ENCODE assay signal across 24 cellular contexts in the genomic region with DNA sequence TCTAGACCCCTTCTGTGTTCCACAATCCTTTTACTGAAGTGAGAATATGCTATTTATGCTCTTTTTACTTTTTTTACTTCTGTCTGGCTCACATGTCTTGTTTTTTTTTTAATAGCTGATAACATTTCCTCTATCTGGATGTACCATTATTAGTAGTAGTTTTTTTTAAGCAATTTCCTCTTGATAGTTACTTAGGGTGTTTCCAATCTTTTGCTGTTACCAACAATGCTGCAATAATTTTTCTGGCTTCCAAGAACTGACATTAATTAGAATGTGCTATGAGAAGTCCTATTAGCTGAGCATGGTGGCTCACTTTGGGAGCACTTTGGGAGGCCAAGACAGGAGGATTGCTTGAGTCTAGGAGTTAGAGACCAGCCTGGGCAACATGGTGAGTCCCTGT. TPM values are rescaled to one million over a fixed set of nuclear protein-coding genes. Genes with fewer than 3 reads are reported as not detected.
DNase-seq lines count a peak whose midpoint lies in the region; ATAC-seq, FAIRE-seq and TF ChIP-seq lines count a peak whose summit lies in the region.
"Had no signal": no experiment of that assay in that cellular context is flagged by ENCODE, and none has a peak within 500 bp of the region (broad histone marks: within the 10 kb centered on the region; RNA-seq: fewer than 3 reads in every experiment).

No MANE protein-coding gene starts in this region.

- H3K27ac ChIP-seq in right lobe of liver (peak overlapping the region in 1 of 3 donors; percentile 6), HepG2 (ENCODE audit: extremely low read length, insufficient read depth, low read length) (no peak overlapping the region), sigmoid colon (peak overlapping the region in 3 of 4 donors; percentile 49 to 52 (median 51)), osteoblast (ENCODE audit: low read depth, low read length) (no peak overlapping the region)
- no peak overlapping the region for H3K27ac ChIP-seq in CD8-positive, alpha-beta memory T cell (ENCODE audit: low read depth, low read length)
- H3K27ac ChIP-seq: BLaER1, GM23248, hepatocyte had no signal

- no peak overlapping the region for H2AFZ ChIP-seq in HepG2 (ENCODE audit: low read length)
- H2AFZ ChIP-seq in osteoblast (ENCODE audit: low read length): no peak overlapping the region
- H2AFZ ChIP-seq: hepatocyte had no signal

- H3K9ac ChIP-seq in HepG2 (ENCODE audit: insufficient read depth, low read depth, low read length): no peak overlapping the region
- H3K9ac ChIP-seq: BLaER1, GM23248 had no signal

- H3K27me3 ChIP-seq in right lobe of liver (no peaks in the 10 kb centered on the region), HepG2 (ENCODE audit: control insufficient read depth in 1 of 2, insufficient read depth in 2 of 2, low read length in 2 of 2) (no peaks in the 10 kb centered on the region), sigmoid colon (no peaks in the 10 kb centered on the region), osteoblast (ENCODE audit: insufficient read depth, low read length) (peaks cover 3% of the 10 kb centered on the region)
- H3K27me3 ChIP-seq in CD8-positive, alpha-beta memory T cell (ENCODE audit: insufficient read depth, low read length, poor library complexity, severe bottlenecking): no peaks in the 10 kb centered on the region
- H3K27me3 ChIP-seq: BLaER1, hepatocyte, pancreas had no signal

- H3K36me3 ChIP-seq in right lobe of liver (no peaks in the 10 kb centered on the region), HepG2 (replicated peaks in 1 of 2; ENCODE audit: control insufficient read depth in 1 of 2, insufficient read depth in 2 of 2, low read length in 2 of 2) (peaks cover 0 to 21% of the 10 kb centered on the region in 2 experiments; a peak in 3 of 5 replicates), sigmoid colon (no peaks in the 10 kb centered on the region), osteoblast (ENCODE audit: insufficient read depth, low read length) (no peaks in the 10 kb centered on the region)
- no peaks in the 10 kb centered on the region for H3K36me3 ChIP-seq in CD8-positive, alpha-beta memory T cell (ENCODE audit: insufficient read depth, low read length)
- H3K36me3 ChIP-seq: BLaER1, pancreas had no signal

- no peak overlapping the region for H3K4me3 Mint-ChIP-seq in CD8-positive, alpha-beta memory T cell

- peaks cover 0 to 9% (median 0%) of the 10 kb centered on the region in 3 donors for H3K36me3 Mint-ChIP-seq in CD8-positive, alpha-beta memory T cell

- H3K79me2 ChIP-seq in HepG2 (ENCODE audit: insufficient read depth, low read length) (peaks cover 6% of the 10 kb centered on the region), osteoblast (ENCODE audit: insufficient read depth, low read length) (no peaks in the 10 kb centered on the region)

- no TSS peak for BruUV-seq in HepG2 (replicated peaks; lab: Mats Ljungman, UMichigan)

- FAIRE-seq in HepG2 (lab: Jason Lieb, UNC): no peak
- no peak for FAIRE-seq in H54 (lab: Jason Lieb, UNC)
- FAIRE-seq: A549, bronchial epithelial cell, endometrium, G401.6, pancreas, urothelium cell line had no signal

- no peaks in the 10 kb centered on the region for H3K9me3 ChIP-seq in right lobe of liver
- H3K9me3 ChIP-seq in HepG2 (ENCODE audit: low read length): no peaks in the 10 kb centered on the region
- H3K9me3 ChIP-seq in sigmoid colon: no peaks in the 10 kb centered on the region
- H3K9me3 ChIP-seq in osteoblast (ENCODE audit: low read depth, low read length): no peaks in the 10 kb centered on the region
- no peaks in the 10 kb centered on the region for H3K9me3 ChIP-seq in CD8-positive, alpha-beta memory T cell (ENCODE audit: low read length)
- H3K9me3 ChIP-seq: A549, BLaER1, pancreas had no signal

- TF ChIP-seq CTCF in right lobe of liver (IDR thresholded peaks at IDR 0.05) (no peak), HepG2 (CRISPR knock-in tag; IDR thresholded peaks at IDR 0.05) (no peak), sigmoid colon (IDR thresholded peaks at IDR 0.05) (no peak), osteoblast (IDR thresholded peaks at IDR 0.05; ENCODE audit: extremely low read depth, low read depth, low read length) (no peak)

- H3K4me3 ChIP-seq in right lobe of liver: no peak overlapping the region
- H3K4me3 ChIP-seq in HepG2 (replicated peaks in 1 of 3; ENCODE audit: insufficient read depth in 1 of 3, low read depth in 2 of 3, low read length in 3 of 3): no peak overlapping the region
- H3K4me3 ChIP-seq in sigmoid colon: no peak overlapping the region
- no peak overlapping the region for H3K4me3 ChIP-seq in osteoblast (ENCODE audit: insufficient read depth, low read length)
- no peak overlapping the region for H3K4me3 ChIP-seq in CD8-positive, alpha-beta memory T cell (ENCODE audit: low read length)
- H3K4me3 ChIP-seq: A549, BLaER1, GM23248, hepatocyte, pancreas had no signal

- H4K20me1 ChIP-seq in HepG2 (ENCODE audit: insufficient read depth, low read length) (no peaks in the 10 kb centered on the region), osteoblast (ENCODE audit: insufficient read depth, low read length) (peaks cover 4% of the 10 kb centered on the region)

- TF ChIP-seq POLR2A in right lobe of liver (IDR thresholded peaks at IDR 0.05) (no peak), HepG2 (IDR thresholded peaks at IDR 0.05; ENCODE audit: insufficient read depth in 1 of 2, low read depth in 2 of 2, low read length in 2 of 2) (no peak), sigmoid colon (IDR thresholded peaks at IDR 0.05) (no peak), H54 (IDR thresholded peaks at IDR 0.05; ENCODE audit: low read depth, low read length) (no peak)

- no peaks in the 10 kb centered on the region for H3K9me3 Mint-ChIP-seq in CD8-positive, alpha-beta memory T cell

- H3K4me1 ChIP-seq in right lobe of liver (no peaks in the 10 kb centered on the region), HepG2 (ENCODE audit: insufficient read depth, low read length) (peaks cover 24% of the 10 kb centered on the region), sigmoid colon (peaks cover 0 to 55% (median 43%) of the 10 kb centered on the region in 4 donors), osteoblast (ENCODE audit: insufficient read depth, low read length) (no peaks in the 10 kb centered on the region)
- H3K4me1 ChIP-seq in CD8-positive, alpha-beta memory T cell (ENCODE audit: insufficient read depth, low read length): no peaks in the 10 kb centered on the region

- POLR2A ChIA-PET in HepG2 (lab: Yijun Ruan, JAX): no interaction called here
- POLR2A ChIA-PET in CD8-positive, alpha-beta memory T cell (lab: Charles Lee): no interaction called here

- CTCF ChIA-PET in HepG2 (lab: Yijun Ruan, JAX; ENCODE audit: low intra/inter-chr PET ratio, low total read pairs): no interaction called here
- CTCF ChIA-PET in CD8-positive, alpha-beta memory T cell (lab: Charles Lee): no interaction called here

- TF ChIP-seq EP300 in HepG2 (IDR thresholded peaks at IDR 0.05; ENCODE audit: low read depth in 2 of 2, low read length in 2 of 2) (no peak), HepG2 (CRISPR knock-in tag; IDR thresholded peaks at IDR 0.05; ENCODE audit: borderline replicate concordance) (no peak), sigmoid colon (IDR thresholded peaks at IDR 0.05) (no peak)

- peak; percentile 15 to 55 (median 35) for ATAC-seq in right lobe of liver
- no peak for ATAC-seq in HepG2
- peak; percentile 39 to 49 for ATAC-seq in left cardiac atrium
- ATAC-seq in GM18502 (IDR thresholded peaks at IDR 0.05; ENCODE audit: poor library complexity, unreplicated experiment): no peak

- in situ Hi-C loops in HepG2 (cut with HindIII; ENCODE audit: extremely low pct_ligation_motif_present, low pct_unique_long_range_greater_than_20kb): loop anchor here (25.0 kb wide), 1 partner anchor 399 kb away; a partner anchor contains a TSS

- intact Hi-C loops in right lobe of liver (cut with DNase I): no loop called here
- intact Hi-C loops in HepG2 (cut with micrococcal nuclease; ENCODE audit: unreplicated experiment): no loop called here
- intact Hi-C loops in left cardiac atrium (cut with DNase I): no loop called here
- intact Hi-C loops in sigmoid colon (cut with DNase I): no loop called here

- H3K27ac Mint-ChIP-seq in CD8-positive, alpha-beta memory T cell: peak overlapping the region in 3 of 8 donors; percentile 4 to 20 (median 16)

- H3K27me3 Mint-ChIP-seq in CD8-positive, alpha-beta memory T cell: no peaks in the 10 kb centered on the region

- DNase-seq in right lobe of liver: no peak
- DNase-seq in HepG2 (ENCODE audit: low spot score): no peak
- no peak for DNase-seq in left cardiac atrium
- DNase-seq in sigmoid colon: no peak
- DNase-seq in osteoblast (ENCODE audit: insufficient read length, low spot score, missing footprints): no peak
- no peak for DNase-seq in CD8-positive, alpha-beta memory T cell
- DNase-seq in H54 (ENCODE audit: insufficient read length, low spot score): no peak
- DNase-seq: activated effector memory CD4-positive, alpha-beta T cell treated with anti-CD3 and anti-CD28 coated beads, Interleukin-2, amount 50 U/mL, for 16 hours; cortex of kidney; DMS 273 treated with DMSO at 0.1 percent for 48 hours; GM23248; MM.1S; NCI-H146; pancreas; stimulated activated CD4-positive, alpha-beta T cell treated with anti-CD3 and anti-CD28 coated beads, Interleukin-2, amount 100 ng/mL, for 24 hours; stimulated activated naive CD4-positive, alpha-beta T cell treated with Interleukin-2 at 50 U/mL for 16 hours had no signal

- no peak overlapping the region for H3K4me2 ChIP-seq in HepG2 (ENCODE audit: low read depth, low read length)
- H3K4me2 ChIP-seq in osteoblast (ENCODE audit: insufficient read depth, low read length): no peak overlapping the region
- H3K4me2 ChIP-seq: BLaER1 had no signal

- H3K4me1 Mint-ChIP-seq in CD8-positive, alpha-beta memory T cell: peaks cover 2 to 25% (median 19%) of the 10 kb centered on the region in 3 donors

- no peak for TF ChIP-seq RAD21 in HepG2 (CRISPR knock-in tag; IDR thresholded peaks at IDR 0.05)

RNA-seq across cellular contexts. Expression of a gene that starts 32.0 kb away (rescaled TPM):
- total RNA-seq in right lobe of liver (10 to 100 TPM in 1 of 6 experiments, 1 to 10 TPM in 5; 5.9 to 12.9 (median 8.7) TPM), HepG2 (2016; rRNA removed; fragmentation: Illumina TruSeq; extraction: Trizol) (8.0 and 10.1 TPM in 2 replicates), left cardiac atrium (10 to 100 TPM; 15.5 to 23.8 TPM), sigmoid colon (10 to 100 TPM; 13.8 to 25.8 (median 18.9) TPM), osteoblast (6.2 and 6.5 TPM in 2 replicates)
- 3.3 and 3.6 TPM in 2 replicates for total RNA-seq in HepG2 (2016; cell fraction: cytosol; rRNA removed; fragmentation: Illumina TruSeq; extraction: Trizol; ENCODE audit: low read depth)
- total RNA-seq in HepG2 (2016; cell fraction: insoluble cytoplasmic fraction; rRNA removed; fragmentation: Illumina TruSeq; extraction: Trizol): 8.0 and 9.5 TPM in 2 replicates
- 5.3 and 6.0 TPM in 2 replicates for total RNA-seq in HepG2 (2016; cell fraction: membrane; rRNA removed; fragmentation: Illumina TruSeq; extraction: Trizol)
- 13.1 and 20.3 TPM in 2 replicates for total RNA-seq in HepG2 (2016; cell fraction: nucleus; rRNA removed; fragmentation: Illumina TruSeq; extraction: Trizol)
- polyA plus RNA-seq in HepG2 (2011; rRNA removed) (15.0 and 16.6 TPM in 2 replicates), sigmoid colon (10 to 100 TPM in 1 of 3 donors, 1 to 10 TPM in 2; 4.2 to 21.2 (median 8.8) TPM)
- polyA plus RNA-seq in HepG2 (2011; cell fraction: cytosol; rRNA removed): 6.9 and 7.3 TPM in 2 replicates
- 65.2 and 85.5 TPM in 2 replicates for polyA plus RNA-seq in HepG2 (2011; cell fraction: nucleus; rRNA removed)
- 15.5 and 20.2 TPM in 2 replicates for polyA plus RNA-seq in HepG2 (2012)
- 0.62 and 0.76 TPM in 2 replicates for polyA plus RNA-seq in HepG2 (2016; cell fraction: cytosol; fragmentation: Illumina TruSeq; extraction: Trizol; ENCODE audit: low read depth)
- polyA plus RNA-seq in HepG2 (2016; cell fraction: insoluble cytoplasmic fraction; fragmentation: Illumina TruSeq; extraction: Trizol; ENCODE audit: low read depth): 7.7 and 8.1 TPM in 2 replicates
- 2.2 and 2.3 TPM in 2 replicates for polyA plus RNA-seq in HepG2 (2016; cell fraction: membrane; fragmentation: Illumina TruSeq; extraction: Trizol; ENCODE audit: low read depth)
- 38.3 and 43.6 TPM in 2 replicates for polyA plus RNA-seq in HepG2 (2016; cell fraction: nucleus; fragmentation: Illumina TruSeq; extraction: Trizol; ENCODE audit: insufficient read depth, low read depth)
- polyA minus RNA-seq in HepG2 (2011; rRNA and poly(A)+ RNA removed; ENCODE audit: low replicate concordance): 15.9 and 24.1 TPM in 2 replicates
- polyA minus RNA-seq in HepG2 (2011; cell fraction: cytosol; rRNA and poly(A)+ RNA removed): 5.5 and 6.0 TPM in 2 replicates
- 28.0 and 32.8 TPM in 2 replicates for polyA minus RNA-seq in HepG2 (2011; cell fraction: nucleus; rRNA and poly(A)+ RNA removed)
- total RNA-seq in CD8-positive, alpha-beta memory T cell: 10 to 100 TPM; 26.3 to 26.9 TPM
- 2.9 TPM for polyA plus RNA-seq in CD8-positive, alpha-beta memory T cell

Comparison
In these comparisons a context has a peak if more than half of its experiments do, and no peak if none do; other contexts are left out.
1. ATAC-seq: peak in right lobe of liver (4 of 4) and left cardiac atrium (2 of 2); none in HepG2 (single experiment) and GM18502 (single experiment).
2. H3K27ac ChIP-seq: peak in sigmoid colon (3 of 4); none in HepG2 (single experiment), osteoblast (single experiment) and CD8-positive, alpha-beta memory T cell (single experiment).